ENCODE assay signal across 25 cellular contexts in the genomic region with DNA sequence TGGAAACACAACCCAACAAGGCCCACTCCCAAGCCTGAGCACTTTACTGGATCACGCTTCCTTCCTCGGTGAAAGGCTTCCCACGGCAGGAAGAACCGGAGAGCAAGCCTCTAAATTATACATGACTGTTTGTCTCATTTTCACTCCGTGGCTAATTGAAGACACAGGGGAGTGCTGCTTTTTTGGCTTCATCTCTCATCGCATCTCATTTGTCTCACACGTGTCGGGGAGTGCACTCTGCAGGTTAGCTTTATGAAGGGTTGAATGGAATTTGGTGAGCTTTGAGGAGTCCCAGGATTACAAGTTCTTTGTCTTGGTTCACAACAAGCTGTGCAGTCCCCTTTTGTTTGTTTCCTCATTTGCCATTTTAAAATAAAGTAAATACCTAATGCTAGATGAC.
"Had no signal": no experiment of that assay in that cellular context is flagged by ENCODE, and none has a peak within 500 bp of the region (broad histone marks: within the 10 kb centered on the region; RNA-seq: fewer than 3 reads in every experiment).

No MANE protein-coding gene starts in this region.

- H3K4me3 ChIP-seq: suprapubic skin, transverse colon had no signal

- H3K27me3 Mint-ChIP-seq: activated B cell treated with CpG ODN at 0.5 μM for 24 hours had no signal

- H3K9me3 ChIP-seq: suprapubic skin, transverse colon had no signal

- H3K27ac ChIP-seq: suprapubic skin, transverse colon had no signal

- ATAC-seq: activated CD4-positive, alpha-beta T cell treated with anti-CD3 and anti-CD28 coated beads for 36 hours; esophagus mucosa; left ventricle myocardium superior; natural killer cell; sciatic nerve; stimulated activated effector memory CD8-positive, alpha-beta T cell treated with anti-CD3 and anti-CD28 coated beads, Interleukin-12 subunit alpha, Interleukin-12 subunit beta, amount 100 ng/mL, for 72 hours; stimulated activated naive CD8-positive, alpha-beta T cell treated with anti-CD3 and anti-CD28 coated beads, Interleukin-15, amount 100 ng/mL, for 72 hours had no signal

- DNase-seq: activated B cell treated with CpG ODN at 0.5 μM for 24 hours; activated CD4-positive, alpha-beta T cell treated with anti-CD3 and anti-CD28 coated beads for 36 hours; activated CD4-positive, alpha-beta T cell treated with anti-CD3 and anti-CD28 coated beads, Interleukin-2, amount 50 U/mL, for 4 hours; activated CD8-positive, alpha-beta memory T cell treated with anti-CD3 and anti-CD28 coated beads, Interleukin-2, amount 50 U/mL, for 48 hours; activated naive CD4-positive, alpha-beta T cell treated with anti-CD3 and anti-CD28 coated beads for 36 hours; activated naive CD8-positive, alpha-beta T cell treated with anti-CD3 and anti-CD28 coated beads, Interleukin-2, amount 10 ng/mL, durations not matched to agents 7 days and 5 days; activated T-cell treated with anti-CD3 and anti-CD28 coated beads, Interleukin-2, amount 50 U/mL, for 48 hours; amniotic stem cell; effector CD8-positive, alpha-beta T cell; foreskin melanocyte; hypothalamus; left ventricle myocardium superior; mammary epithelial cell; midbrain; natural killer cell; occipital lobe; small intestine; stimulated activated CD4-positive, alpha-beta T cell treated with anti-CD3 and anti-CD28 coated beads, Interleukin-2, amount 100 ng/mL, for 24 hours; stimulated activated naive CD8-positive, alpha-beta T cell treated with anti-CD3 and anti-CD28 coated beads, Interleukin-15, amount 100 ng/mL, for 72 hours; T1000; transverse colon had no signal

- H3K9me3 Mint-ChIP-seq: activated naive CD4-positive, alpha-beta T cell treated with anti-CD3 and anti-CD28 coated beads for 36 hours; activated naive CD8-positive, alpha-beta T cell treated with anti-CD3 and anti-CD28 coated beads, Interleukin-2, amount 10 ng/mL, durations not matched to agents 7 days and 5 days; stimulated activated effector memory CD8-positive, alpha-beta T cell treated with anti-CD3 and anti-CD28 coated beads, Interleukin-12 subunit alpha, Interleukin-12 subunit beta, amount 100 ng/mL, for 72 hours; stimulated activated naive CD8-positive, alpha-beta T cell treated with anti-CD3 and anti-CD28 coated beads, Interleukin-15, amount 100 ng/mL, for 72 hours had no signal

- H3K4me3 Mint-ChIP-seq: activated B cell treated with CpG ODN at 0.5 μM for 24 hours; activated CD4-positive, alpha-beta T cell treated with anti-CD3 and anti-CD28 coated beads for 36 hours; activated naive CD4-positive, alpha-beta T cell treated with anti-CD3 and anti-CD28 coated beads for 36 hours; activated naive CD8-positive, alpha-beta T cell treated with anti-CD3 and anti-CD28 coated beads, Interleukin-2, amount 10 ng/mL, durations not matched to agents 7 days and 5 days; natural killer cell; stimulated activated effector memory CD8-positive, alpha-beta T cell treated with anti-CD3 and anti-CD28 coated beads, Interleukin-12 subunit alpha, Interleukin-12 subunit beta, amount 100 ng/mL, for 72 hours; stimulated activated naive CD8-positive, alpha-beta T cell treated with anti-CD3 and anti-CD28 coated beads, Interleukin-15, amount 100 ng/mL, for 72 hours had no signal

- H3K4me1 Mint-ChIP-seq: activated B cell treated with CpG ODN at 0.5 μM for 24 hours; activated CD4-positive, alpha-beta T cell treated with anti-CD3 and anti-CD28 coated beads for 36 hours; activated naive CD8-positive, alpha-beta T cell treated with anti-CD3 and anti-CD28 coated beads, Interleukin-2, amount 10 ng/mL, durations not matched to agents 7 days and 5 days; natural killer cell; stimulated activated effector memory CD8-positive, alpha-beta T cell treated with anti-CD3 and anti-CD28 coated beads, Interleukin-12 subunit alpha, Interleukin-12 subunit beta, amount 100 ng/mL, for 72 hours; stimulated activated naive CD8-positive, alpha-beta T cell treated with anti-CD3 and anti-CD28 coated beads, Interleukin-15, amount 100 ng/mL, for 72 hours had no signal

- H3K4me1 ChIP-seq: suprapubic skin had no signal

- H3K27ac Mint-ChIP-seq: activated B cell treated with CpG ODN at 0.5 μM for 24 hours; activated CD4-positive, alpha-beta T cell treated with anti-CD3 and anti-CD28 coated beads for 36 hours; activated naive CD4-positive, alpha-beta T cell treated with anti-CD3 and anti-CD28 coated beads for 36 hours; activated naive CD8-positive, alpha-beta T cell treated with anti-CD3 and anti-CD28 coated beads, Interleukin-2, amount 10 ng/mL, durations not matched to agents 7 days and 5 days; natural killer cell; stimulated activated effector memory CD8-positive, alpha-beta T cell treated with anti-CD3 and anti-CD28 coated beads, Interleukin-12 subunit alpha, Interleukin-12 subunit beta, amount 100 ng/mL, for 72 hours; stimulated activated naive CD8-positive, alpha-beta T cell treated with anti-CD3 and anti-CD28 coated beads, Interleukin-15, amount 100 ng/mL, for 72 hours had no signal

- H3K36me3 ChIP-seq: suprapubic skin, transverse colon had no signal

- H3K36me3 Mint-ChIP-seq: activated naive CD8-positive, alpha-beta T cell treated with anti-CD3 and anti-CD28 coated beads, Interleukin-2, amount 10 ng/mL, durations not matched to agents 7 days and 5 days; natural killer cell; stimulated activated effector memory CD8-positive, alpha-beta T cell treated with anti-CD3 and anti-CD28 coated beads, Interleukin-12 subunit alpha, Interleukin-12 subunit beta, amount 100 ng/mL, for 72 hours had no signal

- H3K27me3 ChIP-seq: suprapubic skin, transverse colon had no signal
